8 cellular contexts compared by ENCODE assay signal in genomic region chr11:130916910-130917309, GRCh38. TPM values are rescaled to one million over a fixed set of nuclear protein-coding genes. Genes with fewer than 3 reads are reported as not detected.
DNase-seq lines count a peak whose midpoint lies in the region; ATAC-seq, FAIRE-seq and TF ChIP-seq lines count a peak whose summit lies in the region.

No MANE protein-coding gene starts in this region.

- no peaks in the 10 kb centered on the region for H3K27me3 ChIP-seq in adipocyte (replicated peaks; ENCODE audit: control insufficient read depth, insufficient read depth, low read length)
- H3K27me3 ChIP-seq in testis, result no peaks in the 10 kb centered on the region

- TF ChIP-seq CTCF in kidney (IDR thresholded peaks at IDR 0.05; ENCODE audit: borderline replicate concordance, extremely low read depth, insufficient read depth) (no peak), testis (IDR thresholded peaks at IDR 0.05) (no peak)

- H3K9me3 ChIP-seq in adipocyte (ENCODE audit: control insufficient read depth, low read length), result no peaks in the 10 kb centered on the region
- no peaks in the 10 kb centered on the region for H3K9me3 ChIP-seq in kidney (ENCODE audit: control insufficient read depth in 1 of 2, low read length in 2 of 2)
- H3K9me3 ChIP-seq in testis, result no peaks in the 10 kb centered on the region

- DNase-seq in activated T-cell treated with anti-CD3 and anti-CD28 coated beads, Interleukin-2, amount 50 U/mL, for 24 hours, result no peak
- DNase-seq in activated T-cell treated with anti-CD3 and anti-CD28 coated beads, Interleukin-2, amount 50 U/mL, for 48 hours, result no peak
- DNase-seq in adipocyte (ENCODE audit: low read depth) (no peak), kidney (no peak), testis (no peak)
- no peak for DNase-seq in stimulated activated CD4-positive, alpha-beta T cell treated with anti-CD3 and anti-CD28 coated beads, Interleukin-4, amount 100 ng/mL, for 1 hour

- H3K36me3 ChIP-seq in adipocyte (ENCODE audit: control insufficient read depth, insufficient read depth, low read length, severe bottlenecking) (peaks cover 31% of the 10 kb centered on the region), kidney (ENCODE audit: control insufficient read depth in 1 of 2, insufficient read depth in 2 of 2, low read length in 2 of 2) (peaks cover 8 to 10% of the 10 kb centered on the region in 2 donors), testis (ENCODE audit: low read depth, missing control alignments) (no peaks in the 10 kb centered on the region)

- FAIRE-seq in kidney (lab: Jason Lieb, UNC), result no peak

- no peak for TF ChIP-seq POLR2A in testis (IDR thresholded peaks at IDR 0.05)

- intact Hi-C loops in kidney (cut with DNase I) (no loop called here), testis (cut with DNase I; ENCODE audit: low total_unique reads) (no loop called here)

- ATAC-seq in GM18873 (IDR thresholded peaks at IDR 0.05; ENCODE audit: low FRiP score, unreplicated experiment) (no peak), HG03378 (IDR thresholded peaks at IDR 0.05; ENCODE audit: unreplicated experiment) (no peak)

- H3K27me3 Mint-ChIP-seq in activated T-cell treated with anti-CD3 and anti-CD28 coated beads, Interleukin-2, amount 50 U/mL, for 24 hours, result peaks cover 19% of the 10 kb centered on the region

- H3K4me3 Mint-ChIP-seq in activated T-cell treated with anti-CD3 and anti-CD28 coated beads, Interleukin-2, amount 50 U/mL, for 24 hours, result peak overlapping the region; percentile 80

- WGBS in testis, 2 donors, result 42 to 44% methylated on average over 8 of the region's 8 CpGs

- H3K36me3 Mint-ChIP-seq in activated T-cell treated with anti-CD3 and anti-CD28 coated beads, Interleukin-2, amount 50 U/mL, for 24 hours (ENCODE audit: low read depth), result peaks cover 41% of the 10 kb centered on the region

- H3K4me1 ChIP-seq in adipocyte (ENCODE audit: control insufficient read depth, insufficient read depth, low read length) (peaks cover 33% of the 10 kb centered on the region), kidney (ENCODE audit: control insufficient read depth in 1 of 2, insufficient read depth in 1 of 2, low read depth in 1 of 2, low read length in 2 of 2) (peaks cover 7 to 21% of the 10 kb centered on the region in 2 donors), testis (peaks cover 7% of the 10 kb centered on the region)

- peak overlapping the region; percentile 87 for H3K27ac Mint-ChIP-seq in activated T-cell treated with anti-CD3 and anti-CD28 coated beads, Interleukin-2, amount 50 U/mL, for 24 hours

- H3K9ac ChIP-seq in adipocyte (ENCODE audit: low read length), result peak overlapping the region; percentile 97
- H3K9ac ChIP-seq in kidney (ENCODE audit: low read length in 2 of 2), result peak overlapping the region; percentile 87 to 95

- no peak overlapping the region for H3K27ac ChIP-seq in kidney (ENCODE audit: low read depth in 2 of 2, low read length in 2 of 2)
- peak overlapping the region; percentile 22 to 78 for H3K27ac ChIP-seq in testis

- H3K9me3 Mint-ChIP-seq in activated T-cell treated with anti-CD3 and anti-CD28 coated beads, Interleukin-2, amount 50 U/mL, for 24 hours, result peaks cover 24% of the 10 kb centered on the region

- H3K4me3 ChIP-seq in adipocyte (ENCODE audit: low read length) (peak overlapping the region; percentile 97), kidney (ENCODE audit: low read length in 2 of 2) (peak overlapping the region; percentile 90 to 91), testis (peak overlapping the region; percentile 79 to 99)

- peaks cover 28% of the 10 kb centered on the region for H3K4me1 Mint-ChIP-seq in activated T-cell treated with anti-CD3 and anti-CD28 coated beads, Interleukin-2, amount 50 U/mL, for 24 hours (ENCODE audit: low read depth)

RNA-seq across cellular contexts. Expression of gene SNX19, which starts 0.6 kb away (rescaled TPM):
- total RNA-seq in kidney (67.5 TPM), testis (100 to 1,000 TPM; 131 to 153 TPM)
- polyA plus RNA-seq in kidney (ENCODE audit: insufficient read depth, low read depth, low replicate concordance) (16.9 TPM), testis (ENCODE audit: insufficient read depth, low read depth, low replicate concordance) (144 TPM)

Comparison
In these comparisons a context has a peak if more than half of its experiments do, and no peak if none do; other contexts are left out.
1. H3K27ac ChIP-seq: peak in testis (2 of 2); none in kidney (0 of 2).
2. Peak in every context shown above with its lines, with median percentiles within 50 percentile points of each other: H3K4me3 ChIP-seq.